Comparison of ENCODE assay signal across 12 cellular contexts in the genomic region with DNA sequence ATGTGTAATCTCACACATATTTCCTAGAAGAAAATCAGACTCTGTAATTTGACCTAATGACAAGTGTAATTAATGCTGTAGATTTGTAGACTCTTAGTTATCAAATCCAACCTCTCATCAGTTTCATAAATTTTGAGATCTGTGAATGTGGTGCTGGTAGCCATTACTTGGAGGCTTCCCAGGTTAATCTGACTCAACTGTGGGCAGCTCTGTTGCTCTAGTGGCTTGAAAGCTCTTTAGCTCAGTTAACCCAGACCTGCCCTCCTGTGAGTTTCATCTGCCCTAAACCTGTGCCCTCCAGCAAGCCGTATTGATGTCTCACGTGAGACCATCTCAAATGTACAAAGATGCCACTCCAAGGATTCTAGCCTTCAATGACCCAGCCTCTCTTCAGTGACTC.
"Had no signal": no experiment of that assay in that cellular context is flagged by ENCODE, and none has a peak within 500 bp of the region (broad histone marks: within the 10 kb centered on the region; RNA-seq: fewer than 3 reads in every experiment).

No MANE protein-coding gene starts in this region.

- H3K27me3 ChIP-seq: breast epithelium, tibial nerve, vagina had no signal

- H3K36me3 Mint-ChIP-seq: activated naive CD4-positive, alpha-beta T cell treated with anti-CD3 and anti-CD28 coated beads, Interleukin-2, amount 50 U/mL, for 24 hours; naive thymus-derived CD4-positive, alpha-beta T cell; stimulated activated effector memory CD8-positive, alpha-beta T cell treated with anti-CD3 and anti-CD28 coated beads, Interleukin-12 subunit alpha, Interleukin-12 subunit beta, amount 100 ng/mL, for 72 hours had no signal

- H3K27ac Mint-ChIP-seq: activated naive CD4-positive, alpha-beta T cell treated with anti-CD3 and anti-CD28 coated beads, Interleukin-2, amount 50 U/mL, for 24 hours; naive thymus-derived CD4-positive, alpha-beta T cell; stimulated activated effector memory CD8-positive, alpha-beta T cell treated with anti-CD3 and anti-CD28 coated beads, Interleukin-12 subunit alpha, Interleukin-12 subunit beta, amount 100 ng/mL, for 72 hours; T-helper 17 cell had no signal

- DNase-seq: activated T-cell treated with anti-CD3 and anti-CD28 coated beads, Interleukin-2, amount 50 U/mL, for 1 hour; amniotic stem cell; left cardiac atrium; naive thymus-derived CD4-positive, alpha-beta T cell; retina; T-helper 17 cell had no signal

- H3K4me1 ChIP-seq: breast epithelium, vagina had no signal

- H3K4me1 Mint-ChIP-seq: activated naive CD4-positive, alpha-beta T cell treated with anti-CD3 and anti-CD28 coated beads, Interleukin-2, amount 50 U/mL, for 24 hours; stimulated activated effector memory CD8-positive, alpha-beta T cell treated with anti-CD3 and anti-CD28 coated beads, Interleukin-12 subunit alpha, Interleukin-12 subunit beta, amount 100 ng/mL, for 72 hours; T-helper 17 cell had no signal

- H3K4me3 Mint-ChIP-seq: activated naive CD4-positive, alpha-beta T cell treated with anti-CD3 and anti-CD28 coated beads, Interleukin-2, amount 50 U/mL, for 24 hours; naive thymus-derived CD4-positive, alpha-beta T cell; stimulated activated effector memory CD8-positive, alpha-beta T cell treated with anti-CD3 and anti-CD28 coated beads, Interleukin-12 subunit alpha, Interleukin-12 subunit beta, amount 100 ng/mL, for 72 hours; T-helper 17 cell had no signal

- H3K9me3 ChIP-seq: breast epithelium, tibial nerve, vagina had no signal

- H3K27ac ChIP-seq: breast epithelium, tibial nerve, vagina had no signal

- H3K36me3 ChIP-seq: breast epithelium, tibial nerve, vagina had no signal

- H3K27me3 Mint-ChIP-seq: activated naive CD4-positive, alpha-beta T cell treated with anti-CD3 and anti-CD28 coated beads, Interleukin-2, amount 50 U/mL, for 24 hours; naive thymus-derived CD4-positive, alpha-beta T cell; T-helper 17 cell had no signal

- H3K4me3 ChIP-seq: breast epithelium, smooth muscle cell, tibial nerve, vagina had no signal
